Comparison of ENCODE assay signal across 12 cellular contexts in the genomic region with DNA sequence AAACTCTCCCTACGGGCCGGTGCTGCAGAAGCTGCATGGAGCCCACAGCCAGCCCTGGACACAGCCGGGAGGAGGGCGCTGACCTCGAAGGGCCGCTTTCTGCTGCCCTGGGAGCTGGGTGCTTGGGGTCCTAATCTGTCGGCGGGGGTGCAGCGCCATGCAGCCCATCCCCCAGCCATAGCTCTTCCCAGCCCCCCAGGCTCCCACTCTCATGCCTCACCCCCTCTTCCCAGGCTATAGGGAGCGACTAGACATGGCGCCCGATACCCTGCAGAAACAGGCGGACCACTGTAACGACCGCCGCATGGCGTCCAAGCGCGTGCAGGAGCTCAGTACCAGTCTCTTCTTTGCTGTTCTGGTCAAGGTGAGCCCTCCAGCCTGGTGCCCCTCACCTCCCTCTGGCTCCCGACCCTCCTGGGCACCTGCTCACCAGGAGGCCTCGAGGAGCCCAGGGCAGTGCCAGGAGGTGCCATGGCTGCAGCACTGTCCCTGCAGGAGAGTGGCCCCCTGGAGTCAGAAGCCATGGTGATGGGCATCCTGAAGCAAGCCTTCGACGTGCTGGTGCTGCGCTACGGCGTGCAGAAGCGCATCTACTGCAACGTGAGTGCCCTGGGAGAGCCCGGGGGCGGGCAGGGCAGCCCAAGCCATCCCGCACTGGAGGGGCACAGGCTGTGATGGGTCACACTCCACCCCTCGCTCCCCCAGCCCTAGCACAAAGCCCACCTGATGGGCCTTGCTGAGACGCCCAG. TPM values are rescaled to one million over a fixed set of nuclear protein-coding genes. Genes with fewer than 3 reads are reported as not detected.
DNase-seq lines count a peak whose midpoint lies in the region; TF ChIP-seq lines count a peak whose summit lies in the region.
"Not testable (repeated sequence)": the region's sequence is repeated elsewhere in the genome, so short reads cannot be mapped to it uniquely, and the experiment has no call there.
"Had no signal": no experiment of that assay in that cellular context is flagged by ENCODE, and none has a peak within 500 bp of the region (broad histone marks: within the 10 kb centered on the region; RNA-seq: fewer than 3 reads in every experiment).

No MANE protein-coding gene starts in this region.

- not testable (repeated sequence) for H3K27me3 ChIP-seq in tibial artery

- intact Hi-C loops in tibial artery (cut with DNase I; ENCODE audit: low total_unique reads), result loop anchor here (5.0 kb wide), 1 partner anchor 642 kb away; no protein-coding TSS in a partner anchor

- TF ChIP-seq CTCF in RWPE1 (conservative IDR thresholded peaks at IDR 0.05; ENCODE audit: low read depth); chondrocyte (IDR thresholded peaks at IDR 0.05); osteocyte (IDR thresholded peaks at IDR 0.05); tibial artery (IDR thresholded peaks at IDR 0.05): not testable (repeated sequence)

- H3K27ac Mint-ChIP-seq in activated T-cell treated with anti-CD3 and anti-CD28 coated beads, Interleukin-2, amount 50 U/mL, for 24 hours; chondrocyte (ENCODE audit: unreplicated experiment); osteocyte (ENCODE audit: unreplicated experiment): not testable (repeated sequence)

- H3K27me3 Mint-ChIP-seq in activated T-cell treated with anti-CD3 and anti-CD28 coated beads, Interleukin-2, amount 50 U/mL, for 24 hours; chondrocyte (ENCODE audit: low read depth); osteocyte (ENCODE audit: unreplicated experiment): not testable (repeated sequence)

- not testable (repeated sequence) for H3K4me3 ChIP-seq in tibial artery

- not testable (repeated sequence) for H3K36me3 Mint-ChIP-seq in activated T-cell treated with anti-CD3 and anti-CD28 coated beads, Interleukin-2, amount 50 U/mL, for 24 hours (ENCODE audit: low read depth); chondrocyte (ENCODE audit: low read depth); osteocyte (ENCODE audit: unreplicated experiment)

- CTCF ChIA-PET in RWPE1 (lab: Yijun Ruan, JAX), result interaction anchor here (0.5 to 2.0 kb wide), 12 partner anchors 16 to 441 kb away, joined by 3 to 27 read pairs (median 4); no protein-coding TSS in a partner anchor

- peaks cover 0 to 41% (median 31%) of the 10 kb centered on the region in 3 donors for H3K36me3 ChIP-seq in tibial artery

- DNase-seq in RWPE1 (ENCODE audit: low spot score), result not testable (repeated sequence)
- DNase-seq in activated CD4-positive, alpha-beta T cell treated with anti-CD3 and anti-CD28 coated beads for 48 hours, result peak; percentile 1
- peak; percentile 19 for DNase-seq in activated T-cell treated with anti-CD3 and anti-CD28 coated beads, Interleukin-2, amount 50 U/mL, for 24 hours
- peak; percentile 77 for DNase-seq in chondrocyte (ENCODE audit: low spot score)
- DNase-seq in islet precursor cell, result peak; percentile 41
- peak; percentile 35 for DNase-seq in mesenteric fat pad (ENCODE audit: low spot score)
- peak; percentile 65 for DNase-seq in osteocyte (ENCODE audit: extremely low spot score, unreplicated experiment)
- peak; percentile 7 to 58 for DNase-seq in tibial artery

- not testable (repeated sequence) for H3K4me3 Mint-ChIP-seq in activated T-cell treated with anti-CD3 and anti-CD28 coated beads, Interleukin-2, amount 50 U/mL, for 24 hours; chondrocyte (ENCODE audit: unreplicated experiment); osteocyte (ENCODE audit: unreplicated experiment)

- H3K27ac ChIP-seq in RWPE1, result peak overlapping the region; percentile 39
- H3K27ac ChIP-seq in tibial artery, result not testable (repeated sequence)

- POLR2A ChIA-PET in RWPE1 (lab: Yijun Ruan, JAX; ENCODE audit: low non-redundant PET), result not testable (repeated sequence)

- not testable (repeated sequence) for H3K9me3 Mint-ChIP-seq in activated T-cell treated with anti-CD3 and anti-CD28 coated beads, Interleukin-2, amount 50 U/mL, for 24 hours; chondrocyte (ENCODE audit: low read depth); osteocyte (ENCODE audit: unreplicated experiment)

- not testable (repeated sequence) for H3K9me3 ChIP-seq in tibial artery

- not testable (repeated sequence) for H3K4me1 ChIP-seq in tibial artery

- not testable (repeated sequence) for H3K4me1 Mint-ChIP-seq in activated T-cell treated with anti-CD3 and anti-CD28 coated beads, Interleukin-2, amount 50 U/mL, for 24 hours (ENCODE audit: low read depth); chondrocyte (ENCODE audit: low read depth); osteocyte (ENCODE audit: unreplicated experiment)

RNA-seq across cellular contexts. Expression of a gene that starts 44.2 kb away (rescaled TPM):
- total RNA-seq in chondrocyte (not detected in 3 replicates), mesenteric fat pad (not detected), osteocyte (not detected in 2 replicates)
- total RNA-seq: CD4-positive, alpha-beta memory T cell; HT1080; OCI-LY7; Peyer's patch had no signal
